ENCODE assay signal across 23 cellular contexts in the genomic region with DNA sequence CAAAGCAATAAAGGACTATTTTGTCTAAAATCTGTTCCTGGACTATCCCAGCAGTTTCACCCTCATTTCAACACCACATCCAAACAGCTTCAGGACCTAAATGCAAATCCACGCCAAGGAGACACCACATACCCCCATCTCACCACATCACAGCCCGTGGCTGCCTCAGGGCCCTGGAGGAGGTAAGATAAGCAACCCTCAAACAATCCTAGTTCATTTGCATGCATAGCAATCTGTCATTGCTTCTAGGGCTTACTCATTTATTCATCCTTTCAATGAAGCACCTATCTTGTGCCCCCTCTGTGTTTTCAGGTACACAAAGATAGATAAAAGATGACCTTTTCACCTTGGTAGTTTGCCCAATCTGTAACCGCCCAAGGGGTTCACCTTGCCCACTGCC.
DNase-seq lines count a peak whose midpoint lies in the region; ATAC-seq, FAIRE-seq and TF ChIP-seq lines count a peak whose summit lies in the region.
"Had no signal": no experiment of that assay in that cellular context is flagged by ENCODE, and none has a peak within 500 bp of the region (broad histone marks: within the 10 kb centered on the region; RNA-seq: fewer than 3 reads in every experiment).

No MANE protein-coding gene starts in this region.

- no peak for TF ChIP-seq POLR2A in heart left ventricle (IDR thresholded peaks at IDR 0.05)

- no peak for FAIRE-seq in astrocyte (lab: Jason Lieb, UNC)
- FAIRE-seq: A204.1, D721Med, GM12892 had no signal

- H3K4me1 Mint-ChIP-seq in MCF 10A (ENCODE audit: insufficient read depth, unreplicated experiment) (peaks cover 7% of the 10 kb centered on the region), astrocyte (ENCODE audit: low read depth, unreplicated experiment) (peaks cover 21% of the 10 kb centered on the region)

- H3K27ac Mint-ChIP-seq in MCF 10A (ENCODE audit: low read depth, unreplicated experiment) (no peak overlapping the region), astrocyte (ENCODE audit: unreplicated experiment) (no peak overlapping the region)
- H3K27ac Mint-ChIP-seq: CD8-positive, alpha-beta T cell had no signal

- POLR2A ChIA-PET in MCF 10A (lab: Yijun Ruan, JAX), result no interaction called here

- no peak overlapping the region for H3K4me3 ChIP-seq in mammary epithelial cell (replicated peaks in 1 of 3; ENCODE audit: insufficient read depth in 1 of 3, low read depth in 2 of 3, low read length in 3 of 3)
- no peak overlapping the region for H3K4me3 ChIP-seq in astrocyte (ENCODE audit: insufficient read depth, low read depth, low read length)
- no peak overlapping the region for H3K4me3 ChIP-seq in heart left ventricle
- H3K4me3 ChIP-seq: BLaER1, HAP-1, SJSA1 had no signal

- H4K20me1 ChIP-seq in mammary epithelial cell (ENCODE audit: insufficient read depth, low read length) (no peaks in the 10 kb centered on the region), astrocyte (ENCODE audit: insufficient read depth, low read length) (no peaks in the 10 kb centered on the region)
- H4K20me1 ChIP-seq: BLaER1 had no signal

- TF ChIP-seq CTCF in mammary epithelial cell (conservative IDR thresholded peaks at IDR 0.05 in 1 of 2, IDR thresholded peaks at IDR 0.05 in 1 of 2; ENCODE audit: extremely low read depth in 1 of 2, insufficient read depth in 1 of 2, low read depth in 1 of 2, low read length in 2 of 2) (no peak), MCF 10A (IDR thresholded peaks at IDR 0.05; ENCODE audit: unreplicated experiment) (no peak), astrocyte (IDR thresholded peaks at IDR 0.05; ENCODE audit: insufficient read depth, low read depth, low read length) (no peak), heart left ventricle (IDR thresholded peaks at IDR 0.05) (no peak), GM10266 (IDR thresholded peaks at IDR 0.05; ENCODE audit: control insufficient read depth, insufficient read depth, low read depth, missing control alignments) (no peak)

- no peaks in the 10 kb centered on the region for H3K36me3 Mint-ChIP-seq in MCF 10A (ENCODE audit: insufficient read depth, unreplicated experiment)
- no peaks in the 10 kb centered on the region for H3K36me3 Mint-ChIP-seq in astrocyte (ENCODE audit: low read depth, unreplicated experiment)
- H3K36me3 Mint-ChIP-seq: CD8-positive, alpha-beta T cell had no signal

- no peaks in the 10 kb centered on the region for H3K27me3 ChIP-seq in mammary epithelial cell (ENCODE audit: insufficient read depth, low read length)
- no peaks in the 10 kb centered on the region for H3K27me3 ChIP-seq in astrocyte (ENCODE audit: insufficient read depth, low read length)
- H3K27me3 ChIP-seq in heart left ventricle, result no peaks in the 10 kb centered on the region
- H3K27me3 ChIP-seq: BLaER1, SJSA1 had no signal

- H3K27me3 Mint-ChIP-seq in MCF 10A (ENCODE audit: insufficient read depth, unreplicated experiment) (no peaks in the 10 kb centered on the region), astrocyte (ENCODE audit: low read depth, unreplicated experiment) (no peaks in the 10 kb centered on the region)

- no peaks in the 10 kb centered on the region for H3K36me3 ChIP-seq in mammary epithelial cell (ENCODE audit: insufficient read depth, low read length)
- H3K36me3 ChIP-seq in astrocyte (ENCODE audit: insufficient read depth, low read length), result no peaks in the 10 kb centered on the region
- no peaks in the 10 kb centered on the region for H3K36me3 ChIP-seq in heart left ventricle
- H3K36me3 ChIP-seq: BLaER1, HAP-1, SJSA1 had no signal

- dilution Hi-C loops in mammary epithelial cell (cut with HindIII; ENCODE audit: low sequenced_read_pairs), result loop anchor here (5.0 kb wide), 1 partner anchor 40 kb away; no protein-coding TSS in a partner anchor

- H3K9me3 Mint-ChIP-seq in MCF 10A (ENCODE audit: unreplicated experiment), result no peaks in the 10 kb centered on the region
- peaks cover 2% of the 10 kb centered on the region for H3K9me3 Mint-ChIP-seq in astrocyte (ENCODE audit: unreplicated experiment)
- H3K9me3 Mint-ChIP-seq: CD8-positive, alpha-beta T cell had no signal

- H3K9me3 ChIP-seq in mammary epithelial cell (replicated peaks; ENCODE audit: insufficient read depth, low read length), result no peaks in the 10 kb centered on the region
- peaks cover 3% of the 10 kb centered on the region for H3K9me3 ChIP-seq in astrocyte (ENCODE audit: insufficient read depth, low read depth, low read length)
- peaks cover 0 to 13% (median 0%) of the 10 kb centered on the region in 12 donors for H3K9me3 ChIP-seq in heart left ventricle

- WGBS in mammary epithelial cell (ENCODE audit: low coverage, missing lambda C conversion rate), result 57% methylated on average over 3 of the region's 3 CpGs
- WGBS in heart left ventricle, 4 donors, result 67 to 74% (median 72%) methylated on average over 3 of the region's 3 CpGs

- H3K27ac ChIP-seq in mammary epithelial cell (ENCODE audit: insufficient read depth, low read depth, low read length) (no peak overlapping the region), astrocyte (ENCODE audit: low read depth, low read length) (no peak overlapping the region), temporal lobe (ENCODE audit: low read depth, low read length) (peak overlapping the region; percentile 36), heart left ventricle (no peak overlapping the region)
- H3K27ac ChIP-seq: BLaER1, SJSA1 had no signal

- no peak overlapping the region for H3K9ac ChIP-seq in mammary epithelial cell (ENCODE audit: insufficient read depth, low read length)
- H3K9ac ChIP-seq in astrocyte (ENCODE audit: low read length), result no peak overlapping the region
- H3K9ac ChIP-seq: BLaER1 had no signal

- H3K4me2 ChIP-seq in mammary epithelial cell (ENCODE audit: insufficient read depth, low read depth, low read length) (no peak overlapping the region), astrocyte (ENCODE audit: low read length) (peak overlapping the region; percentile 38)
- H3K4me2 ChIP-seq: BLaER1 had no signal

- CTCF ChIA-PET in mammary epithelial cell (lab: Charles Lee; ENCODE audit: low non-redundant PET), result no interaction called here
- CTCF ChIA-PET in MCF 10A (lab: Yijun Ruan, JAX), result interaction anchor here (0.5 to 1.5 kb wide), 3 partner anchors 18 to 54 kb away, joined by 3 to 4 read pairs (median 3); no protein-coding TSS in a partner anchor

- ATAC-seq in heart left ventricle, result no peak
- ATAC-seq: CD8-positive, alpha-beta T cell had no signal

- H3K4me3 Mint-ChIP-seq in MCF 10A (ENCODE audit: unreplicated experiment) (no peak overlapping the region), astrocyte (ENCODE audit: unreplicated experiment) (no peak overlapping the region)
- H3K4me3 Mint-ChIP-seq: CD8-positive, alpha-beta T cell had no signal

- no TSS peak for BruUV-seq in mammary epithelial cell (replicated peaks; lab: Mats Ljungman, UMichigan)
- no TSS peak for BruUV-seq in MCF 10A (replicated peaks; lab: Mats Ljungman, UMichigan)

- H3K79me2 ChIP-seq in mammary epithelial cell (ENCODE audit: insufficient read depth, low read length) (no peaks in the 10 kb centered on the region), astrocyte (ENCODE audit: insufficient read depth, low read length) (no peaks in the 10 kb centered on the region)

- H3K4me1 ChIP-seq in mammary epithelial cell (ENCODE audit: insufficient read depth, low read length), result peaks cover 23% of the 10 kb centered on the region
- H3K4me1 ChIP-seq in astrocyte (ENCODE audit: insufficient read depth, low read length), result peaks cover 26% of the 10 kb centered on the region
- peaks cover 0 to 10% (median 0%) of the 10 kb centered on the region in 12 donors for H3K4me1 ChIP-seq in heart left ventricle
- H3K4me1 ChIP-seq: HAP-1 had no signal

- H2AFZ ChIP-seq in mammary epithelial cell (ENCODE audit: low read depth, low read length) (peak overlapping the region; percentile 15), astrocyte (ENCODE audit: low read depth, low read length) (no peak overlapping the region)

- intact Hi-C loops in mammary epithelial cell (cut with micrococcal nuclease), result loop anchor here (1.0 kb wide), 1 partner anchor 854 kb away; no protein-coding TSS in a partner anchor
- intact Hi-C loops in MCF 10A (cut with micrococcal nuclease), result no loop called here
- intact Hi-C loops in heart left ventricle (cut with DNase I), result no loop called here

- no peak for DNase-seq in mammary epithelial cell
- DNase-seq in MCF 10A (ENCODE audit: unreplicated experiment), result no peak
- DNase-seq in NCI-H1048 (lab: John Stamatoyannopoulos, UW), result peak; percentile 80
- peak; percentile 51 for DNase-seq in astrocyte (ENCODE audit: low read depth)
- DNase-seq in heart left ventricle, result no peak
- DNase-seq in GM10266 (ENCODE audit: extremely low spot score), result no peak
- DNase-seq in NCI-H2081 treated with DMSO at 0.1 percent for 48 hours (lab: John Stamatoyannopoulos, UW), result no peak
- DNase-seq: CD8-positive, alpha-beta T cell; DND-41; GF-D8; KG1; NCI-H1105; NCI-H1694; NCI-H2107; NCI-H2227 treated with DMSO at 0.1 percent for 48 hours; NCI-H69 had no signal

- in situ Hi-C loops in mammary epithelial cell (cut with MboI; ENCODE audit: low sequenced_read_pairs in 2 of 2), result no loop called here

Comparison
In these comparisons a context has a peak if more than half of its experiments do, and no peak if none do; other contexts are left out.
1. DNase-seq: peak in NCI-H1048 (single experiment) and astrocyte (single experiment); none in mammary epithelial cell (single experiment), MCF 10A (single experiment), heart left ventricle (0 of 5), GM10266 (single experiment) and NCI-H2081 treated with DMSO at 0.1 percent for 48 hours (single experiment).